In the genomic region with DNA sequence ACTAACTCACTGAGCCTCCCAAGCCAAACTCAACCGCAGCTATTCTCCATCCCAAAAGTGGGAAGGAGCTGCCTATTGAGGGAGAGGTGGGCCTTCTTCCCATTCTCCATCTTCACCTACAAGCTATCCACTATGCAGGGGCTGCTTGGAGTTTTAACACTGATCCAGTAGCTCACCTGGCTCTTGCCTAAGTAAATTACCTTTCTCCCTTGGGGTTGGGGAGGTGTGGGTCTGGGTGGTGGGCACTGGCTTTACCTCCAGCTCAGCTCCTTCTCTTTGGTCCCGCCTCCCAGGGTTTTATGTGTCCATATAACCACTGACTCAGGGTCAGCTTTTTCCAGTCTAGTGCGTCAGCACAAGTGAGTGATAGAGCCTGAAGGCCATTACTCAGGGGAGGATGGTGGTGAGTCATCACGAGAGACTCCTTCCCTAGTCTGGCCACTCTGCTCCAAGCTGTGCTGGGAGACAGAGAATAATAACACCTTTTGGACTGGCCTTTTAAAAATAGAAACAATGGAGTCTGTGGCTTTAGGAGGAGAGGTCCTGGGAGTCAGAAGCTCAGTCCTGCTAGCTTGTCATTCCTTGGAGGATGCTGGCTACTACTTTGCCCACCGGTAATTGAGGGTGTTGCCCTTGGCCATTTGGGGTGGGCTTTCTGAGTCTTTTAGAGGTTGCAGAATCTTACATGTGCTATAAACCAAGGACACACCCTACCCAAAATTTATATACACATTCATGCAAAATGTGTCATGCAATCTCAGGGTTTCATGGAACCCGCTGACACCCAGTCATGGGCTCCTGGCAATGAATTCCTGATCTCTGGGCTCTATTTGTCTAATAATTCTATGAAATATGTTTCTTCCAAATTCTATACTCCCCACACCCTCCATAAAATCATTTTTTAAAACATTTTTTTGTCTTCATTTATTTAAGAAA, we compare ENCODE assay signal across 1 cellular context.
TF ChIP-seq lines count a peak whose summit lies in the region.

No MANE protein-coding gene starts in this region.

TF ChIP-seq in K562, 482 proteins besides CTCF, POLR2A, EP300 and RAD21 (continued from another document and continues in another):
- TF ChIP-seq, protein P1, sequence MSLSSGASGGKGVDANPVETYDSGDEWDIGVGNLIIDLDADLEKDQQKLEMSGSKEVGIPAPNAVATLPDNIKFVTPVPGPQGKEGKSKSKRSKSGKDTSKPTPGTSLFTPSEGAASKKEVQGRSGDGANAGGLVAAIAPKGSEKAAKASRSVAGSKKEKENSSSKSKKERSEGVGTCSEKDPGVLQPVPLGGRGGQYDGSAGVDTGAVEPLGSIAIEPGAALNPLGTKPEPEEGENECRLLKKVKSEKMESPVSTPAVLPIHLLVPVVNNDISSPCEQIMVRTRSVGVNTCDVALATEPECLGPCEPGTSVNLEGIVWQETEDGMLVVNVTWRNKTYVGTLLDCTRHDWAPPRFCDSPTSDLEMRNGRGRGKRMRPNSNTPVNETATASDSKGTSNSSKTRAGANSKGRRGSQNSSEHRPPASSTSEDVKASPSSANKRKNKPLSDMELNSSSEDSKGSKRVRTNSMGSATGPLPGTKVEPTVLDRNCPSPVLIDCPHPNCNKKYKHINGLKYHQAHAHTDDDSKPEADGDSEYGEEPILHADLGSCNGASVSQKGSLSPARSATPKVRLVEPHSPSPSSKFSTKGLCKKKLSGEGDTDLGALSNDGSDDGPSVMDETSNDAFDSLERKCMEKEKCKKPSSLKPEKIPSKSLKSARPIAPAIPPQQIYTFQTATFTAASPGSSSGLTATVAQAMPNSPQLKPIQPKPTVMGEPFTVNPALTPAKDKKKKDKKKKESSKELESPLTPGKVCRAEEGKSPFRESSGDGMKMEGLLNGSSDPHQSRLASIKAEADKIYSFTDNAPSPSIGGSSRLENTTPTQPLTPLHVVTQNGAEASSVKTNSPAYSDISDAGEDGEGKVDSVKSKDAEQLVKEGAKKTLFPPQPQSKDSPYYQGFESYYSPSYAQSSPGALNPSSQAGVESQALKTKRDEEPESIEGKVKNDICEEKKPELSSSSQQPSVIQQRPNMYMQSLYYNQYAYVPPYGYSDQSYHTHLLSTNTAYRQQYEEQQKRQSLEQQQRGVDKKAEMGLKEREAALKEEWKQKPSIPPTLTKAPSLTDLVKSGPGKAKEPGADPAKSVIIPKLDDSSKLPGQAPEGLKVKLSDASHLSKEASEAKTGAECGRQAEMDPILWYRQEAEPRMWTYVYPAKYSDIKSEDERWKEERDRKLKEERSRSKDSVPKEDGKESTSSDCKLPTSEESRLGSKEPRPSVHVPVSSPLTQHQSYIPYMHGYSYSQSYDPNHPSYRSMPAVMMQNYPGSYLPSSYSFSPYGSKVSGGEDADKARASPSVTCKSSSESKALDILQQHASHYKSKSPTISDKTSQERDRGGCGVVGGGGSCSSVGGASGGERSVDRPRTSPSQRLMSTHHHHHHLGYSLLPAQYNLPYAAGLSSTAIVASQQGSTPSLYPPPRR (CRISPR knock-in tag; IDR thresholded peaks at IDR 0.05; ENCODE audit: borderline replicate concordance), result 0 out of 2 replicates have a peak, but pooled peaks have one; percentile 45
- TF ChIP-seq NRF1 (conservative IDR thresholded peaks at IDR 0.05 in 1 of 2, IDR thresholded peaks at IDR 0.05 in 1 of 2) (peak; percentile 61 to 66), DNMT1 (IDR thresholded peaks at IDR 0.05) (no peak), TRIM24 (IDR thresholded peaks at IDR 0.05) (0 out of 4 replicates have a peak, but pooled peaks of 1 of the 2 experiments have one; percentile 26), NFIX (CRISPR knock-in tag; IDR thresholded peaks at IDR 0.05; ENCODE audit: low read depth) (no peak), LEF1 (IDR thresholded peaks at IDR 0.05) (no peak; the same call in 1 of the 2 replicates), ZNF695 (CRISPR knock-in tag; IDR thresholded peaks at IDR 0.05) (no peak), U2AF2 (optimal IDR thresholded peaks at IDR 0.05; ENCODE audit: low read depth, low read length) (no peak), RUNX1 (IDR thresholded peaks at IDR 0.05; ENCODE audit: low read depth) (no peak), SAFB2 (IDR thresholded peaks at IDR 0.05; ENCODE audit: borderline replicate concordance, low read depth, low read length, severe bottlenecking) (no peak), NCOA1 (IDR thresholded peaks at IDR 0.05; ENCODE audit: low read depth) (no peak), TRIM28 (IDR thresholded peaks at IDR 0.05) (no peak), DDX20 (tag; IDR thresholded peaks at IDR 0.05; ENCODE audit: low read depth) (no peak), ETV1 (tag; conservative IDR thresholded peaks at IDR 0.05; ENCODE audit: low read depth) (no peak), ZNF324 (CRISPR knock-in tag; IDR thresholded peaks at IDR 0.05) (no peak), ELF1 (tag; IDR thresholded peaks at IDR 0.05) (no peak), ETV5 (CRISPR knock-in tag; IDR thresholded peaks at IDR 0.05; ENCODE audit: low read depth) (no peak), BDP1 (IDR thresholded peaks at IDR 0.05; ENCODE audit: insufficient read depth, insufficient read length) (no peak), SMARCA4 (IDR thresholded peaks at IDR 0.05) (peak; percentile 90), SAFB (IDR thresholded peaks at IDR 0.05; ENCODE audit: borderline replicate concordance, low read depth, low read length) (no peak), JUNB (CRISPR knock-in tag; conservative IDR thresholded peaks at IDR 0.05) (peak; percentile 96), ERF (CRISPR knock-in tag; IDR thresholded peaks at IDR 0.05) (no peak), MAZ (CRISPR knock-in tag; conservative IDR thresholded peaks at IDR 0.05 in 1 of 2, IDR thresholded peaks at IDR 0.05 in 1 of 2) (no peak), NFE2 (IDR thresholded peaks at IDR 0.05; ENCODE audit: low read depth) (peak; percentile 75), HDAC2 (IDR thresholded peaks at IDR 0.05) (0 out of 2 replicates have a peak, but pooled peaks have one; percentile 25), RFX5 (IDR thresholded peaks at IDR 0.05; ENCODE audit: low read depth, low read length) (no peak), HNRNPH1 (optimal IDR thresholded peaks at IDR 0.05; ENCODE audit: low read depth, low read length) (no peak), RBM39 (optimal IDR thresholded peaks at IDR 0.05; ENCODE audit: low read depth, low read length) (no peak), RBBP5 (IDR thresholded peaks at IDR 0.05; ENCODE audit: borderline replicate concordance, insufficient read depth, low read length, poor library complexity, severe bottlenecking) (no peak), ZNF133 (CRISPR knock-in tag; IDR thresholded peaks at IDR 0.05) (no peak), TGIF2 (CRISPR knock-in tag; IDR thresholded peaks at IDR 0.05) (no peak), RAD51 (IDR thresholded peaks at IDR 0.05; ENCODE audit: borderline replicate concordance, low read depth) (no peak), POLR2G (IDR thresholded peaks at IDR 0.05; ENCODE audit: low read depth, low read length) (no peak), CEBPG (CRISPR knock-in tag; IDR thresholded peaks at IDR 0.05) (no peak), CEBPG (tag; conservative IDR thresholded peaks at IDR 0.05 in 1 of 2, IDR thresholded peaks at IDR 0.05 in 1 of 2) (no peak), PTRF (tag; IDR thresholded peaks at IDR 0.05) (no peak), JUN (IDR thresholded peaks at IDR 0.05; ENCODE audit: borderline replicate concordance, low read depth, low read length) (peak; percentile 97), JUN (CRISPR knock-in tag; IDR thresholded peaks at IDR 0.05; ENCODE audit: borderline replicate concordance) (no peak; the same call in none of the 2 replicates)
- TF ChIP-seq, protein P2, sequence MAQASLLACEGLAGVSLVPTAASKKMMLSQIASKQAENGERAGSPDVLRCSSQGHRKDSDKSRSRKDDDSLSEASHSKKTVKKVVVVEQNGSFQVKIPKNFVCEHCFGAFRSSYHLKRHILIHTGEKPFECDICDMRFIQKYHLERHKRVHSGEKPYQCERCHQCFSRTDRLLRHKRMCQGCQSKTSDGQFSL (CRISPR knock-in tag; IDR thresholded peaks at IDR 0.05), result no peak
- TF ChIP-seq, protein P2 (tag; IDR thresholded peaks at IDR 0.05), result no peak
- TF ChIP-seq, protein P3, sequence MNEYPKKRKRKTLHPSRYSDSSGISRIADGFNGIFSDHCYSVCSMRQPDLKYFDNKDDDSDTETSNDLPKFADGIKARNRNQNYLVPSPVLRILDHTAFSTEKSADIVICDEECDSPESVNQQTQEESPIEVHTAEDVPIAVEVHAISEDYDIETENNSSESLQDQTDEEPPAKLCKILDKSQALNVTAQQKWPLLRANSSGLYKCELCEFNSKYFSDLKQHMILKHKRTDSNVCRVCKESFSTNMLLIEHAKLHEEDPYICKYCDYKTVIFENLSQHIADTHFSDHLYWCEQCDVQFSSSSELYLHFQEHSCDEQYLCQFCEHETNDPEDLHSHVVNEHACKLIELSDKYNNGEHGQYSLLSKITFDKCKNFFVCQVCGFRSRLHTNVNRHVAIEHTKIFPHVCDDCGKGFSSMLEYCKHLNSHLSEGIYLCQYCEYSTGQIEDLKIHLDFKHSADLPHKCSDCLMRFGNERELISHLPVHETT (CRISPR knock-in tag; conservative IDR thresholded peaks at IDR 0.05 in 1 of 2, IDR thresholded peaks at IDR 0.05 in 1 of 2), result peak in 1 of 2 experiments; percentile 30; a peak in 1 of 4 replicates
- TF ChIP-seq, protein P4, sequence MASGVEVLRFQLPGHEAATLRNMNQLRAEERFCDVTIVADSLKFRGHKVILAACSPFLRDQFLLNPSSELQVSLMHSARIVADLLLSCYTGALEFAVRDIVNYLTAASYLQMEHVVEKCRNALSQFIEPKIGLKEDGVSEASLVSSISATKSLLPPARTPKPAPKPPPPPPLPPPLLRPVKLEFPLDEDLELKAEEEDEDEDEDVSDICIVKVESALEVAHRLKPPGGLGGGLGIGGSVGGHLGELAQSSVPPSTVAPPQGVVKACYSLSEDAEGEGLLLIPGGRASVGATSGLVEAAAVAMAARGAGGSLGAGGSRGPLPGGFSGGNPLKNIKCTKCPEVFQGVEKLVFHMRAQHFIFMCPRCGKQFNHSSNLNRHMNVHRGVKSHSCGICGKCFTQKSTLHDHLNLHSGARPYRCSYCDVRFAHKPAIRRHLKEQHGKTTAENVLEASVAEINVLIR (CRISPR knock-in tag; IDR thresholded peaks at IDR 0.05), result peak; percentile 48; the same call in 1 of the 2 replicates
- TF ChIP-seq, protein P5, sequence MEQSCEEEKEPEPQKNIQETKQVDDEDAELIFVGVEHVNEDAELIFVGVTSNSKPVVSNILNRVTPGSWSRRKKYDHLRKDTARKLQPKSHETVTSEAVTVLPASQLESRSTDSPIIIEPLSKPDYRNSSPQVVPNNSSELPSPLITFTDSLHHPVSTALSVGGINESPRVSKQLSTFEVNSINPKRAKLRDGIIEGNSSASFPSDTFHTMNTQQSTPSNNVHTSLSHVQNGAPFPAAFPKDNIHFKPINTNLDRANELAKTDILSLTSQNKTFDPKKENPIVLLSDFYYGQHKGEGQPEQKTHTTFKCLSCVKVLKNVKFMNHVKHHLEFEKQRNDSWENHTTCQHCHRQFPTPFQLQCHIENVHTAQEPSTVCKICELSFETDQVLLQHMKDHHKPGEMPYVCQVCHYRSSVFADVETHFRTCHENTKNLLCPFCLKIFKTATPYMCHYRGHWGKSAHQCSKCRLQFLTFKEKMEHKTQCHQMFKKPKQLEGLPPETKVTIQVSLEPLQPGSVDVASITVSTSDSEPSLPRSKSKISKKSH (CRISPR knock-in tag; IDR thresholded peaks at IDR 0.05), result no peak
- TF ChIP-seq, protein P6, sequence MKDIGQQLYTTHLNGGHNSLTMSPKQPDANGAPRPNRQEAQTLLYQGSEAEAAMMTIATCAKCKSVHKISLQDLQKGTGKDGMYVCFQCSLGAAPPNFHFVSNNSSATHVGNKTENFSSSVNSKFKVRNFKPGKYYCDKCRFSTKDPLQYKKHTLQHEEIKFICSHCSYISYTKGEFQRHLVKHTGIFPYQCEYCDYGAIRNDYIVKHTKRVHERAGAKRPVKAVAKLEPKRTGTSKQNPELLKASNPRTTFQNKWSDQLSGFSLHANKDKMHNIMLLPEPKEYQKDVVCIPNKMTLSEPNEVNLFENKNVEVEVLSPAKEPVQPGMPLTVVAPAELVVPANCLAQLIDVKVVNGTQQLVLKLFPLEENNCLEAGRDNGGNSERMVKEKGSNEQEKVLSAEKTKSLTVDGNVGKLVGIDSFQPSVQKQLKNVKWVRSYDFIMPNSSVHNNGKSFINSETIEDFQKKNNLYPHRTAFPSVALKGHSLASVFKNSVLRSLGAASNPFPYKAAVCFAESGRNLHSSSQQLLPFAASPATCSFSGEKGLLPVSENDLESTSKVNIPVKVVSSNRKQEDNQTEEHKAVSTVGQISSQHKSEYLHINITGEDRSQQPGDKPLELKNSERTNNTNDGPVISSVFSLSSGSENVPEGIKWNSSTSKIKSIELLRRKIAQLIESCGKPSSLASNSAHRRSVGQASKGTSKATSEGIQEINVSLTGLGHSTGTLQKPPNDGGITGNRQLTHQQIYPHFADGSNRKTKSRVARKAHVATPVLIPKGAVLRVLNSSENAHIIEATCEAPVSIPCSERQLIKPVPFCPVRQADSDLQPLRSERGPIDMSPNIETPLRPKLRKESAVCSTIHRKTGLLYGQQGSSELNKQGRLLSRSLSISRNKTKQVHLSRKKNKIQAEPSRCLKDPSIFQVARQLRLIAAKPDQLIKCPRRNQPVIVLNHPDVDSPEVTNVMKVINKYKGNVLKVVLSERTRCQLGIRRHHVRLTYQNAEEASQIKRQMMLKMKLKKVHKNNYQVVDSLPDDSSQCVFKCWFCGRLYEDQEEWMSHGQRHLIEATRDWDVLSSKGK (CRISPR knock-in tag; IDR thresholded peaks at IDR 0.05), result no peak
- TF ChIP-seq, protein P7, sequence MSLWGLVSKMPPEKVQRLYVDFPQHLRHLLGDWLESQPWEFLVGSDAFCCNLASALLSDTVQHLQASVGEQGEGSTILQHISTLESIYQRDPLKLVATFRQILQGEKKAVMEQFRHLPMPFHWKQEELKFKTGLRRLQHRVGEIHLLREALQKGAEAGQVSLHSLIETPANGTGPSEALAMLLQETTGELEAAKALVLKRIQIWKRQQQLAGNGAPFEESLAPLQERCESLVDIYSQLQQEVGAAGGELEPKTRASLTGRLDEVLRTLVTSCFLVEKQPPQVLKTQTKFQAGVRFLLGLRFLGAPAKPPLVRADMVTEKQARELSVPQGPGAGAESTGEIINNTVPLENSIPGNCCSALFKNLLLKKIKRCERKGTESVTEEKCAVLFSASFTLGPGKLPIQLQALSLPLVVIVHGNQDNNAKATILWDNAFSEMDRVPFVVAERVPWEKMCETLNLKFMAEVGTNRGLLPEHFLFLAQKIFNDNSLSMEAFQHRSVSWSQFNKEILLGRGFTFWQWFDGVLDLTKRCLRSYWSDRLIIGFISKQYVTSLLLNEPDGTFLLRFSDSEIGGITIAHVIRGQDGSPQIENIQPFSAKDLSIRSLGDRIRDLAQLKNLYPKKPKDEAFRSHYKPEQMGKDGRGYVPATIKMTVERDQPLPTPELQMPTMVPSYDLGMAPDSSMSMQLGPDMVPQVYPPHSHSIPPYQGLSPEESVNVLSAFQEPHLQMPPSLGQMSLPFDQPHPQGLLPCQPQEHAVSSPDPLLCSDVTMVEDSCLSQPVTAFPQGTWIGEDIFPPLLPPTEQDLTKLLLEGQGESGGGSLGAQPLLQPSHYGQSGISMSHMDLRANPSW (CRISPR knock-in tag; IDR thresholded peaks at IDR 0.05), result no peak
